ENCODE assay signal across 9 cellular contexts in the genomic region with DNA sequence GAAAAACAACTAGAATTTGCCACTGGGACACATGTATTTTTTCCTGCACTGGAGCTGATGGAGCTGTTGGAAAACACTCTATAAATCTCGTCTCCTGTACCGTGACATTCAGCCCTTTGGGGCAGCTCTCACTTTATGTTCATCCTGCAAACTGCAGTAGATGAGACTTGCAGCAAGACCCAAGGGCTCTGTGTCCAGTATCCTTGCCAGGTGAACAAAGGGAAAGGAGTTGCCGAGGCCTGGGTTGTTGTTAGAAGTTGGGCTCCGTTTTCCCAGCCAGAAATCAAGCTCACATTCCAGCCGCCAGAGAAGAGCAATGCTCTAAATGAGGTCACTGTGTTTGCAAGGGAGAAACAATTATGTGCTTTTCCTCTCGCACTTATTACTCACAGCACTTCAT.
DNase-seq lines count a peak whose midpoint lies in the region; ATAC-seq and TF ChIP-seq lines count a peak whose summit lies in the region.
"Had no signal": no experiment of that assay in that cellular context is flagged by ENCODE, and none has a peak within 500 bp of the region (broad histone marks: within the 10 kb centered on the region; RNA-seq: fewer than 3 reads in every experiment).

No MANE protein-coding gene starts in this region.

- H3K4me3 Mint-ChIP-seq in type B pancreatic cell: no peak overlapping the region
- no peak overlapping the region for H3K4me3 Mint-ChIP-seq in activated CD8-positive, alpha-beta T cell treated with anti-CD3 and anti-CD28 coated beads for 36 hours

- CTCF ChIA-PET in activated CD8-positive, alpha-beta T cell treated with anti-CD3 and anti-CD28 coated beads for 36 hours (lab: Charles Lee): no interaction called here

- H3K9me3 Mint-ChIP-seq in type B pancreatic cell: peaks cover 4% of the 10 kb centered on the region
- H3K9me3 Mint-ChIP-seq in activated CD8-positive, alpha-beta T cell treated with anti-CD3 and anti-CD28 coated beads for 36 hours: no peaks in the 10 kb centered on the region

- peaks cover 9% of the 10 kb centered on the region for H3K27me3 Mint-ChIP-seq in type B pancreatic cell
- peaks cover 2% of the 10 kb centered on the region for H3K27me3 Mint-ChIP-seq in activated CD8-positive, alpha-beta T cell treated with anti-CD3 and anti-CD28 coated beads for 36 hours

- POLR2A ChIA-PET in activated CD8-positive, alpha-beta T cell treated with anti-CD3 and anti-CD28 coated beads for 36 hours (lab: Charles Lee): no interaction called here

- H3K36me3 Mint-ChIP-seq in type B pancreatic cell: no peaks in the 10 kb centered on the region
- no peaks in the 10 kb centered on the region for H3K36me3 Mint-ChIP-seq in activated CD8-positive, alpha-beta T cell treated with anti-CD3 and anti-CD28 coated beads for 36 hours (ENCODE audit: low read depth)

- ATAC-seq in activated CD8-positive, alpha-beta T cell treated with anti-CD3 and anti-CD28 coated beads for 36 hours: no peak

- H3K4me1 Mint-ChIP-seq in type B pancreatic cell (ENCODE audit: unreplicated experiment): peaks cover 26% of the 10 kb centered on the region
- no peaks in the 10 kb centered on the region for H3K4me1 Mint-ChIP-seq in activated CD8-positive, alpha-beta T cell treated with anti-CD3 and anti-CD28 coated beads for 36 hours (ENCODE audit: low read depth)

- DNase-seq in NCI-H2227 (lab: John Stamatoyannopoulos, UW; ENCODE audit: unreplicated experiment): peak; percentile 14
- no peak for DNase-seq in NCI-H2227 treated with DMSO at 0.1 percent for 48 hours (lab: John Stamatoyannopoulos, UW)
- peak; percentile 36 for DNase-seq in epidermal melanocyte (ENCODE audit: insufficient read length, low spot score)
- peak; percentile 38 for DNase-seq in medulla oblongata (ENCODE audit: extremely low spot score)
- DNase-seq in type B pancreatic cell (ENCODE audit: extremely low spot score, unreplicated experiment): no peak
- DNase-seq in activated CD8-positive, alpha-beta T cell treated with anti-CD3 and anti-CD28 coated beads for 36 hours: no peak
- no peak for DNase-seq in NCI-H82 treated with DMSO at 0.1 percent for 48 hours (lab: John Stamatoyannopoulos, UW; ENCODE audit: unreplicated experiment)
- DNase-seq in NCI-H526 treated with DMSO at 0.1 percent for 48 hours (lab: John Stamatoyannopoulos, UW): no peak
- DNase-seq: activated T-cell treated with anti-CD3 and anti-CD28 coated beads, Interleukin-2, amount 50 U/mL, for 48 hours had no signal

- intact Hi-C loops in activated CD8-positive, alpha-beta T cell treated with anti-CD3 and anti-CD28 coated beads for 36 hours (cut with micrococcal nuclease): no loop called here

- no peak overlapping the region for H3K27ac Mint-ChIP-seq in type B pancreatic cell
- H3K27ac Mint-ChIP-seq in activated CD8-positive, alpha-beta T cell treated with anti-CD3 and anti-CD28 coated beads for 36 hours: no peak overlapping the region

- peak; percentile 52 for TF ChIP-seq CTCF in type B pancreatic cell (conservative IDR thresholded peaks at IDR 0.05)
- TF ChIP-seq CTCF in activated CD8-positive, alpha-beta T cell treated with anti-CD3 and anti-CD28 coated beads for 36 hours (IDR thresholded peaks at IDR 0.05): no peak

Comparison
In these comparisons a context has a peak if more than half of its experiments do, and no peak if none do; other contexts are left out.
1. DNase-seq: peak in NCI-H2227 (single experiment), epidermal melanocyte (single experiment) and medulla oblongata (single experiment); none in NCI-H2227 treated with DMSO at 0.1 percent for 48 hours (single experiment), type B pancreatic cell (single experiment), activated CD8-positive, alpha-beta T cell treated with anti-CD3 and anti-CD28 coated beads for 36 hours (single experiment), NCI-H82 treated with DMSO at 0.1 percent for 48 hours (single experiment) and NCI-H526 treated with DMSO at 0.1 percent for 48 hours (single experiment).